Comparison of ENCODE assay signal across 11 cellular contexts in the genomic region with DNA sequence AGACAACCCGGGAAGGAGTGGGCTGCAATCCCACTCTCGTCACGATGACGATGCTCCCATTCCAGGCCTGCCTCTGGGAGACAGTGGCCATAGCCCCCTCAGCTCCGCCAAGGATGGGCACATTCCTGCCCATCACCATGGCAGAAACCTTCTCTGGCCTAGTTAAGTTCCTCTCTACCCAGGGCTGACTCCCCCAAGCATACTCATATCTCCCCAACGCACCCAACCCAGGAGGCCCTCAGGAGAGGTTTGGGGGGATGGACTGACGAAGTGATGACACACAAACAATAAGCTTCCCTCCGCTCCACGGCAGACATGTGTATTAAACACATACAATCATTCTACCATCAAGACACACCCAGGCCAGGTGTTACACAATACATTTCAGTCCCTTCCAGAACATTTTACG.
DNase-seq lines count a peak whose midpoint lies in the region; ATAC-seq and TF ChIP-seq lines count a peak whose summit lies in the region.
"Had no signal": no experiment of that assay in that cellular context is flagged by ENCODE, and none has a peak within 500 bp of the region (broad histone marks: within the 10 kb centered on the region; RNA-seq: fewer than 3 reads in every experiment).

No MANE protein-coding gene starts in this region.

- H3K27me3 Mint-ChIP-seq in CD4-positive, CD25-positive, alpha-beta regulatory T cell, result no peaks in the 10 kb centered on the region

- H3K4me1 ChIP-seq in CD4-positive, CD25-positive, alpha-beta regulatory T cell (ENCODE audit: control insufficient read depth, insufficient read depth, low read length, poor library complexity, severe bottlenecking), result no peaks in the 10 kb centered on the region
- peaks cover 61% of the 10 kb centered on the region for H3K4me1 ChIP-seq in osteoblast (ENCODE audit: insufficient read depth, low read length)

- H3K9me3 ChIP-seq in CD4-positive, CD25-positive, alpha-beta regulatory T cell (ENCODE audit: control insufficient read depth in 2 of 2, low read length in 2 of 2), result no peaks in the 10 kb centered on the region
- no peaks in the 10 kb centered on the region for H3K9me3 ChIP-seq in SU-DHL-6 (ENCODE audit: insufficient read depth, low read length)
- no peaks in the 10 kb centered on the region for H3K9me3 ChIP-seq in osteoblast (ENCODE audit: low read depth, low read length)
- H3K9me3 ChIP-seq: BE2C had no signal

- peak overlapping the region in 2 of 3 donors; percentile 2 to 38 for H3K27ac Mint-ChIP-seq in CD4-positive, CD25-positive, alpha-beta regulatory T cell

- H2AFZ ChIP-seq in SU-DHL-6 (ENCODE audit: low read depth, low read length, severe bottlenecking) (no peak overlapping the region), osteoblast (ENCODE audit: low read length) (no peak overlapping the region)

- H3K36me3 ChIP-seq in CD4-positive, CD25-positive, alpha-beta regulatory T cell (ENCODE audit: control insufficient read depth, insufficient read depth, low read length), result no peaks in the 10 kb centered on the region
- H3K36me3 ChIP-seq in SU-DHL-6 (ENCODE audit: low read length) (no peaks in the 10 kb centered on the region), osteoblast (ENCODE audit: insufficient read depth, low read length) (peaks cover 20% of the 10 kb centered on the region)
- H3K36me3 ChIP-seq: BE2C had no signal

- no peak overlapping the region for H3K27ac ChIP-seq in CD4-positive, CD25-positive, alpha-beta regulatory T cell (ENCODE audit: insufficient read depth, low read length, poor library complexity, severe bottlenecking)
- H3K27ac ChIP-seq in SU-DHL-6 (ENCODE audit: low read depth, low read length), result peak overlapping the region; percentile 75
- H3K27ac ChIP-seq in osteoblast (ENCODE audit: low read depth, low read length), result peak overlapping the region; percentile 94

- H4K20me1 ChIP-seq in SU-DHL-6 (ENCODE audit: low read depth, low read length), result no peaks in the 10 kb centered on the region
- peaks cover 22% of the 10 kb centered on the region for H4K20me1 ChIP-seq in osteoblast (ENCODE audit: insufficient read depth, low read length)

- H3K79me2 ChIP-seq in SU-DHL-6 (ENCODE audit: insufficient read depth, low read length) (peaks cover 98% of the 10 kb centered on the region), osteoblast (ENCODE audit: insufficient read depth, low read length) (peaks cover 97% of the 10 kb centered on the region)

- no peaks in the 10 kb centered on the region for H3K9me2 ChIP-seq in SU-DHL-6 (replicated peaks; ENCODE audit: insufficient read depth, low read length)

- no peak for ATAC-seq in CD4-positive, CD25-positive, alpha-beta regulatory T cell (ENCODE audit: low read depth in 2 of 2)
- ATAC-seq in HG02642 (IDR thresholded peaks at IDR 0.05; ENCODE audit: poor library complexity, unreplicated experiment) (no peak), HG02885 (IDR thresholded peaks at IDR 0.05; ENCODE audit: poor library complexity, unreplicated experiment) (no peak), GM18868 (IDR thresholded peaks at IDR 0.05; ENCODE audit: unreplicated experiment) (no peak)

- peaks cover 21% of the 10 kb centered on the region for H3K36me3 Mint-ChIP-seq in CD4-positive, CD25-positive, alpha-beta regulatory T cell

- H3K4me2 ChIP-seq in SU-DHL-6 (ENCODE audit: low read depth, low read length, poor library complexity, severe bottlenecking), result peak overlapping the region; percentile 65
- peak overlapping the region; percentile 90 for H3K4me2 ChIP-seq in osteoblast (ENCODE audit: insufficient read depth, low read length)

- peaks cover 16 to 49% (median 25%) of the 10 kb centered on the region in 4 donors for H3K4me1 Mint-ChIP-seq in CD4-positive, CD25-positive, alpha-beta regulatory T cell

- TF ChIP-seq CTCF in SU-DHL-6 (IDR thresholded peaks at IDR 0.05; ENCODE audit: insufficient read depth, low read length, poor library complexity, severe bottlenecking), result no peak
- TF ChIP-seq CTCF in fibroblast of mammary gland (conservative IDR thresholded peaks at IDR 0.05; ENCODE audit: control insufficient read depth, insufficient read depth, low read depth, low read length), result no peak
- TF ChIP-seq CTCF in osteoblast (IDR thresholded peaks at IDR 0.05; ENCODE audit: extremely low read depth, low read depth, low read length), result no peak

- no peak overlapping the region for H3K4me3 Mint-ChIP-seq in CD4-positive, CD25-positive, alpha-beta regulatory T cell

- peaks cover 20% of the 10 kb centered on the region for H3F3A ChIP-seq in SU-DHL-6 (ENCODE audit: insufficient read depth)

- no peaks in the 10 kb centered on the region for H3K9me3 Mint-ChIP-seq in CD4-positive, CD25-positive, alpha-beta regulatory T cell

- DNase-seq in CD4-positive, CD25-positive, alpha-beta regulatory T cell, result no peak
- peak; percentile 67 for DNase-seq in fibroblast of mammary gland (ENCODE audit: low read depth)
- DNase-seq in osteoblast (ENCODE audit: insufficient read length, low spot score, missing footprints), result no peak
- no peak for DNase-seq in medulla oblongata (ENCODE audit: extremely low spot score)
- DNase-seq: activated naive CD4-positive, alpha-beta T cell; BE2C; erythroblast had no signal

- no peaks in the 10 kb centered on the region for H3K27me3 ChIP-seq in CD4-positive, CD25-positive, alpha-beta regulatory T cell (ENCODE audit: control insufficient read depth, insufficient read depth, low read length)
- H3K27me3 ChIP-seq in SU-DHL-6 (ENCODE audit: low read length) (no peaks in the 10 kb centered on the region), osteoblast (ENCODE audit: insufficient read depth, low read length) (no peaks in the 10 kb centered on the region)
- H3K27me3 ChIP-seq: BE2C had no signal

- peak overlapping the region; percentile 39; the same call in 1 of the 2 replicates for H3K9ac ChIP-seq in SU-DHL-6 (ENCODE audit: low read length)

- H3K4me3 ChIP-seq in CD4-positive, CD25-positive, alpha-beta regulatory T cell (ENCODE audit: low read depth, low read length), result no peak overlapping the region
- H3K4me3 ChIP-seq in SU-DHL-6 (ENCODE audit: insufficient read depth, low read length, poor library complexity, severe bottlenecking), result no peak overlapping the region
- H3K4me3 ChIP-seq in fibroblast of mammary gland (ENCODE audit: control insufficient read depth, low read depth, low read length), result no peak overlapping the region
- no peak overlapping the region for H3K4me3 ChIP-seq in osteoblast (ENCODE audit: insufficient read depth, low read length)
